ENCODE assay signal across 18 cellular contexts in the genomic region with DNA sequence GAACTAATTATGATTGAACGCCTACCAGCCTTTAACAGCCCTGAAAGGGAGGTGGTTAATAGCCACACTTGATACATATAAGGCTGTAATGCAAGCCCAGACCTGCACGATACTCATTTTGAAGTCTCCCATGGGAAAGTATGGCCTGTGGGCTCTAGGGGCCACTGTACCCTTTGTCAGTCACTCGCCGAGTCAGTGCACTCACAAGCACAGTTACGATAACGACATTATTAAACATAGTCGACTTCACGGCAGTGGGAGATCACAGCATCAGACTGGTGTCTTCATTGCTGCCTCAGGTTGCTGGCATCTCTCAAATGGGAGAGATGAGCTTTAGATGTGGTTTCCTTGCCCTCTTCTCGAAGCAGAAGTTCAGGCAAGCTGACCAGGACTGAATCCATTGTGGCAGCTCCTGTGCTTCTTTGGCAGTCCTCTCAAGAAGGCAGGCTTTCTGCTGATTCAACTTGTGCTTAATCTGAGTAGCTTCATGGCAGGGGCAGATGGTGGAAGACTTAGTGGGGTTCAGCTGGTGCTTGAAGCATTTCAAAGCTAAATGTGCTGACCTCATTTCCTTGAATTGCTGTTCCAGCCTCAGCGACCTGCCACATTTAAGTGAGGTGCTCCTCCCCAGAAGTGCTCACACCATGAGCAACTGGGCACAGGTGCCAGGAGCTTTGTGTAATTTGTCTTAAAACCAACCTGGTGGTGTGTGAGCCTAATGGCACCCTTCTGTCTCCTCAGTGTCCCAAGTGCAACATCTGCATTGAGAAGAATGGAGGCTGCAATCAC. TPM values are rescaled to one million over a fixed set of nuclear protein-coding genes. Genes with fewer than 3 reads are reported as not detected.
A peak's percentile ranks its signal among the peaks of the same experiment; 100 is the strongest.
DNase-seq lines count a peak whose midpoint lies in the region; ATAC-seq and TF ChIP-seq lines count a peak whose summit lies in the region.
"Had no signal": no experiment of that assay in that cellular context is flagged by ENCODE, and none has a peak within 500 bp of the region (broad histone marks: within the 10 kb centered on the region; RNA-seq: fewer than 3 reads in every experiment).

No MANE protein-coding gene starts in this region.

- no peak overlapping the region for H3K4me3 ChIP-seq in neural progenitor cell
- H3K4me3 ChIP-seq: Peyer's patch had no signal

- peak; percentile 54 for ATAC-seq in activated naive CD8-positive, alpha-beta T cell treated with anti-CD3 and anti-CD28 coated beads, Interleukin-2, amount 10 ng/mL, durations not matched to agents 7 days and 5 days (ENCODE audit: low read depth)
- ATAC-seq in activated CD8-positive, alpha-beta T cell treated with anti-CD3 and anti-CD28 coated beads for 36 hours, result no peak
- no peak for ATAC-seq in GM21786 (IDR thresholded peaks at IDR 0.05; ENCODE audit: unreplicated experiment)
- ATAC-seq in left lobe of liver, result no peak

- H3K27ac ChIP-seq in neural progenitor cell, result no peak overlapping the region
- H3K27ac ChIP-seq: 22Rv1, C4-2B, Peyer's patch had no signal

- H3K9me3 Mint-ChIP-seq in activated naive CD8-positive, alpha-beta T cell treated with anti-CD3 and anti-CD28 coated beads, Interleukin-2, amount 10 ng/mL, durations not matched to agents 7 days and 5 days, result no peaks in the 10 kb centered on the region
- no peaks in the 10 kb centered on the region for H3K9me3 Mint-ChIP-seq in activated naive CD8-positive, alpha-beta T cell treated with anti-CD3 and anti-CD28 coated beads for 36 hours
- H3K9me3 Mint-ChIP-seq in activated CD8-positive, alpha-beta T cell treated with anti-CD3 and anti-CD28 coated beads for 36 hours, result no peaks in the 10 kb centered on the region
- no peaks in the 10 kb centered on the region for H3K9me3 Mint-ChIP-seq in neural progenitor cell
- H3K9me3 Mint-ChIP-seq: H9 had no signal

- H3K4me1 ChIP-seq in neural progenitor cell, result no peaks in the 10 kb centered on the region
- H3K4me1 ChIP-seq: Peyer's patch had no signal

- peaks cover 13% of the 10 kb centered on the region for H3K4me1 Mint-ChIP-seq in activated naive CD8-positive, alpha-beta T cell treated with anti-CD3 and anti-CD28 coated beads, Interleukin-2, amount 10 ng/mL, durations not matched to agents 7 days and 5 days
- no peaks in the 10 kb centered on the region for H3K4me1 Mint-ChIP-seq in activated naive CD8-positive, alpha-beta T cell treated with anti-CD3 and anti-CD28 coated beads for 36 hours
- no peaks in the 10 kb centered on the region for H3K4me1 Mint-ChIP-seq in activated CD8-positive, alpha-beta T cell treated with anti-CD3 and anti-CD28 coated beads for 36 hours (ENCODE audit: low read depth)
- H3K4me1 Mint-ChIP-seq in neural progenitor cell, result no peaks in the 10 kb centered on the region
- H3K4me1 Mint-ChIP-seq: H9 had no signal

- no peaks in the 10 kb centered on the region for H3F3A ChIP-seq in neural progenitor cell (ENCODE audit: low read depth)

- CTCF ChIA-PET in activated CD8-positive, alpha-beta T cell treated with anti-CD3 and anti-CD28 coated beads for 36 hours (lab: Charles Lee), result interaction anchor here (1.3 to 1.7 kb wide), 2 partner anchors 13 to 43 kb away, joined by 3 to 5 read pairs; no protein-coding TSS in a partner anchor

- no peaks in the 10 kb centered on the region for H3K27me3 Mint-ChIP-seq in activated naive CD8-positive, alpha-beta T cell treated with anti-CD3 and anti-CD28 coated beads, Interleukin-2, amount 10 ng/mL, durations not matched to agents 7 days and 5 days
- H3K27me3 Mint-ChIP-seq in activated naive CD8-positive, alpha-beta T cell treated with anti-CD3 and anti-CD28 coated beads for 36 hours, result no peaks in the 10 kb centered on the region
- no peaks in the 10 kb centered on the region for H3K27me3 Mint-ChIP-seq in activated CD8-positive, alpha-beta T cell treated with anti-CD3 and anti-CD28 coated beads for 36 hours
- H3K27me3 Mint-ChIP-seq in neural progenitor cell (ENCODE audit: insufficient read depth, low read depth), result peaks cover 2% of the 10 kb centered on the region

- H3K9me3 ChIP-seq in neural progenitor cell (ENCODE audit: low read depth), result no peaks in the 10 kb centered on the region
- H3K9me3 ChIP-seq: Peyer's patch had no signal

- no peak overlapping the region for H3K4me3 Mint-ChIP-seq in activated naive CD8-positive, alpha-beta T cell treated with anti-CD3 and anti-CD28 coated beads, Interleukin-2, amount 10 ng/mL, durations not matched to agents 7 days and 5 days
- H3K4me3 Mint-ChIP-seq in activated naive CD8-positive, alpha-beta T cell treated with anti-CD3 and anti-CD28 coated beads for 36 hours, result no peak overlapping the region
- H3K4me3 Mint-ChIP-seq in activated CD8-positive, alpha-beta T cell treated with anti-CD3 and anti-CD28 coated beads for 36 hours, result no peak overlapping the region
- H3K4me3 Mint-ChIP-seq in neural progenitor cell, result no peak overlapping the region
- H3K4me3 Mint-ChIP-seq: H9 had no signal

- H3K27me3 ChIP-seq in neural progenitor cell, result no peaks in the 10 kb centered on the region
- H3K27me3 ChIP-seq: Peyer's patch had no signal

- H3K27ac Mint-ChIP-seq in activated naive CD8-positive, alpha-beta T cell treated with anti-CD3 and anti-CD28 coated beads, Interleukin-2, amount 10 ng/mL, durations not matched to agents 7 days and 5 days, result peak overlapping the region; percentile 83
- no peak overlapping the region for H3K27ac Mint-ChIP-seq in activated naive CD8-positive, alpha-beta T cell treated with anti-CD3 and anti-CD28 coated beads for 36 hours
- peak overlapping the region; percentile 60 for H3K27ac Mint-ChIP-seq in activated CD8-positive, alpha-beta T cell treated with anti-CD3 and anti-CD28 coated beads for 36 hours
- H3K27ac Mint-ChIP-seq in neural progenitor cell, result no peak overlapping the region
- H3K27ac Mint-ChIP-seq: H9 had no signal

- no peaks in the 10 kb centered on the region for H4K20me1 ChIP-seq in neural progenitor cell (ENCODE audit: low read depth)

- no peak overlapping the region for H2AFZ ChIP-seq in neural progenitor cell (replicated peaks)

- no peak overlapping the region for H3K9ac ChIP-seq in neural progenitor cell

- no peaks in the 10 kb centered on the region for H3K36me3 ChIP-seq in neural progenitor cell

- no peaks in the 10 kb centered on the region for H3K79me2 ChIP-seq in neural progenitor cell (ENCODE audit: low read depth)

- DNase-seq in DMS79 (lab: John Stamatoyannopoulos, UW) (peak; percentile 15), DMS79 treated with DMSO at 0.1 percent for 48 hours (lab: John Stamatoyannopoulos, UW) (no peak), left lobe of liver (ENCODE audit: low spot score) (no peak), neural progenitor cell (ENCODE audit: low spot score) (no peak)
- DNase-seq in activated naive CD8-positive, alpha-beta T cell treated with anti-CD3 and anti-CD28 coated beads, Interleukin-2, amount 10 ng/mL, durations not matched to agents 7 days and 5 days, result no peak
- no peak for DNase-seq in activated naive CD8-positive, alpha-beta T cell treated with anti-CD3 and anti-CD28 coated beads for 36 hours
- no peak for DNase-seq in activated CD8-positive, alpha-beta T cell treated with anti-CD3 and anti-CD28 coated beads for 36 hours
- DNase-seq: AML-193, H9, NCI-H1417 treated with DMSO at 0.1 percent for 48 hours, NCI-H187 treated with DMSO at 0.1 percent for 48 hours, NCI-H345, NCI-H524 treated with DMSO at 0.1 percent for 48 hours, Right ventricle myocardium superior had no signal

- no peak for TF ChIP-seq CTCF in activated CD8-positive, alpha-beta T cell treated with anti-CD3 and anti-CD28 coated beads for 36 hours (IDR thresholded peaks at IDR 0.05)
- TF ChIP-seq CTCF in neural progenitor cell (IDR thresholded peaks at IDR 0.05), result no peak

- intact Hi-C loops in activated CD8-positive, alpha-beta T cell treated with anti-CD3 and anti-CD28 coated beads for 36 hours (cut with micrococcal nuclease), result no loop called here

- POLR2A ChIA-PET in activated naive CD8-positive, alpha-beta T cell treated with anti-CD3 and anti-CD28 coated beads, Interleukin-2, amount 10 ng/mL, durations not matched to agents 7 days and 5 days (lab: Charles Lee), result interaction anchor here (0.6 to 0.9 kb wide), 3 partner anchors 15 to 132 kb away, joined by 3 to 5 read pairs (median 3); partner anchors contain the start of gene WDR6
- POLR2A ChIA-PET in activated CD8-positive, alpha-beta T cell treated with anti-CD3 and anti-CD28 coated beads for 36 hours (lab: Charles Lee), result interaction anchor here (0.8 to 1.1 kb wide), 2 partner anchors 15 to 129 kb away, joined by 3 read pairs; partner anchors contain the start of gene P4HTM

- H3K4me2 ChIP-seq in neural progenitor cell, result no peak overlapping the region

- peaks cover 22% of the 10 kb centered on the region for H3K36me3 Mint-ChIP-seq in activated naive CD8-positive, alpha-beta T cell treated with anti-CD3 and anti-CD28 coated beads, Interleukin-2, amount 10 ng/mL, durations not matched to agents 7 days and 5 days
- H3K36me3 Mint-ChIP-seq in activated naive CD8-positive, alpha-beta T cell treated with anti-CD3 and anti-CD28 coated beads for 36 hours, result peaks cover 12% of the 10 kb centered on the region
- peaks cover 52% of the 10 kb centered on the region for H3K36me3 Mint-ChIP-seq in activated CD8-positive, alpha-beta T cell treated with anti-CD3 and anti-CD28 coated beads for 36 hours (ENCODE audit: low read depth)
- peaks cover 33% of the 10 kb centered on the region for H3K36me3 Mint-ChIP-seq in neural progenitor cell

RNA-seq across cellular contexts. Expression of gene P4HTM, which starts 15.8 kb away (rescaled TPM):
- 10 to 100 TPM; 57.4 to 57.7 TPM for total RNA-seq in activated naive CD8-positive, alpha-beta T cell treated with anti-CD3 and anti-CD28 coated beads, Interleukin-2, amount 10 ng/mL, durations not matched to agents 7 days and 5 days
- 10 to 100 TPM; 20.7 TPM for total RNA-seq in activated naive CD8-positive, alpha-beta T cell treated with anti-CD3 and anti-CD28 coated beads for 36 hours
- total RNA-seq in activated CD8-positive, alpha-beta T cell treated with anti-CD3 and anti-CD28 coated beads for 36 hours, result 10 to 100 TPM; 24.8 to 25.0 TPM
- total RNA-seq in left lobe of liver (13.7 TPM), neural progenitor cell (ENCODE audit: low replicate concordance) (15.3 and 34.6 TPM in 2 replicates)

RNA-seq across cellular contexts. Expression of gene WDR6, which starts 32.9 kb away (rescaled TPM):
- total RNA-seq in activated naive CD8-positive, alpha-beta T cell treated with anti-CD3 and anti-CD28 coated beads, Interleukin-2, amount 10 ng/mL, durations not matched to agents 7 days and 5 days, result 100 to 1,000 TPM; 185 to 207 TPM
- total RNA-seq in activated naive CD8-positive, alpha-beta T cell treated with anti-CD3 and anti-CD28 coated beads for 36 hours, result 100 to 1,000 TPM; 135 to 140 TPM
- total RNA-seq in activated CD8-positive, alpha-beta T cell treated with anti-CD3 and anti-CD28 coated beads for 36 hours, result 100 to 1,000 TPM; 111 to 125 TPM
- total RNA-seq in left lobe of liver, result 79.5 TPM
- 131 and 215 TPM in 2 replicates for total RNA-seq in neural progenitor cell (ENCODE audit: low replicate concordance)

RNA-seq across cellular contexts. Expression of gene DALRD3, which starts 44.1 kb away (rescaled TPM):
- total RNA-seq in activated naive CD8-positive, alpha-beta T cell treated with anti-CD3 and anti-CD28 coated beads, Interleukin-2, amount 10 ng/mL, durations not matched to agents 7 days and 5 days, result 10 to 100 TPM; 27.9 to 29.9 TPM
- total RNA-seq in activated naive CD8-positive, alpha-beta T cell treated with anti-CD3 and anti-CD28 coated beads for 36 hours, result 10 to 100 TPM; 22.3 to 24.7 TPM
- total RNA-seq in activated CD8-positive, alpha-beta T cell treated with anti-CD3 and anti-CD28 coated beads for 36 hours, result 10 to 100 TPM; 20.2 to 22.8 TPM
- total RNA-seq in left lobe of liver (8.6 TPM), neural progenitor cell (ENCODE audit: low replicate concordance) (32.9 and 57.4 TPM in 2 replicates)

RNA-seq across cellular contexts. Expression of gene NDUFAF3, which starts 47.7 kb away (rescaled TPM):
- 10 to 100 TPM; 78.9 to 82.4 TPM for total RNA-seq in activated naive CD8-positive, alpha-beta T cell treated with anti-CD3 and anti-CD28 coated beads, Interleukin-2, amount 10 ng/mL, durations not matched to agents 7 days and 5 days
- 10 to 100 TPM; 82.0 to 82.5 TPM for total RNA-seq in activated naive CD8-positive, alpha-beta T cell treated with anti-CD3 and anti-CD28 coated beads for 36 hours
- total RNA-seq in activated CD8-positive, alpha-beta T cell treated with anti-CD3 and anti-CD28 coated beads for 36 hours, result 10 to 100 TPM; 90.7 to 95.5 TPM
- total RNA-seq in left lobe of liver (44.2 TPM), neural progenitor cell (ENCODE audit: low replicate concordance) (26.2 and 36.8 TPM in 2 replicates)

RNA-seq across cellular contexts. Expression of gene IMPDH2, which starts 54.9 kb away (rescaled TPM):
- total RNA-seq in activated naive CD8-positive, alpha-beta T cell treated with anti-CD3 and anti-CD28 coated beads, Interleukin-2, amount 10 ng/mL, durations not matched to agents 7 days and 5 days, result 100 to 1,000 TPM; 145 to 146 TPM
- 100 to 1,000 TPM; 532 to 549 TPM for total RNA-seq in activated naive CD8-positive, alpha-beta T cell treated with anti-CD3 and anti-CD28 coated beads for 36 hours
- total RNA-seq in activated CD8-positive, alpha-beta T cell treated with anti-CD3 and anti-CD28 coated beads for 36 hours, result 100 to 1,000 TPM; 535 to 557 TPM
- total RNA-seq in left lobe of liver (38.6 TPM), neural progenitor cell (ENCODE audit: low replicate concordance) (271 and 313 TPM in 2 replicates)

Comparison
In these comparisons a context has a peak if more than half of its experiments do, and no peak if none do; other contexts are left out.
1. H3K27ac Mint-ChIP-seq: peak in activated naive CD8-positive, alpha-beta T cell treated with anti-CD3 and anti-CD28 coated beads, Interleukin-2, amount 10 ng/mL, durations not matched to agents 7 days and 5 days (single experiment) and activated CD8-positive, alpha-beta T cell treated with anti-CD3 and anti-CD28 coated beads for 36 hours (single experiment); none in activated naive CD8-positive, alpha-beta T cell treated with anti-CD3 and anti-CD28 coated beads for 36 hours (single experiment) and neural progenitor cell (single experiment).